In the genomic region with DNA sequence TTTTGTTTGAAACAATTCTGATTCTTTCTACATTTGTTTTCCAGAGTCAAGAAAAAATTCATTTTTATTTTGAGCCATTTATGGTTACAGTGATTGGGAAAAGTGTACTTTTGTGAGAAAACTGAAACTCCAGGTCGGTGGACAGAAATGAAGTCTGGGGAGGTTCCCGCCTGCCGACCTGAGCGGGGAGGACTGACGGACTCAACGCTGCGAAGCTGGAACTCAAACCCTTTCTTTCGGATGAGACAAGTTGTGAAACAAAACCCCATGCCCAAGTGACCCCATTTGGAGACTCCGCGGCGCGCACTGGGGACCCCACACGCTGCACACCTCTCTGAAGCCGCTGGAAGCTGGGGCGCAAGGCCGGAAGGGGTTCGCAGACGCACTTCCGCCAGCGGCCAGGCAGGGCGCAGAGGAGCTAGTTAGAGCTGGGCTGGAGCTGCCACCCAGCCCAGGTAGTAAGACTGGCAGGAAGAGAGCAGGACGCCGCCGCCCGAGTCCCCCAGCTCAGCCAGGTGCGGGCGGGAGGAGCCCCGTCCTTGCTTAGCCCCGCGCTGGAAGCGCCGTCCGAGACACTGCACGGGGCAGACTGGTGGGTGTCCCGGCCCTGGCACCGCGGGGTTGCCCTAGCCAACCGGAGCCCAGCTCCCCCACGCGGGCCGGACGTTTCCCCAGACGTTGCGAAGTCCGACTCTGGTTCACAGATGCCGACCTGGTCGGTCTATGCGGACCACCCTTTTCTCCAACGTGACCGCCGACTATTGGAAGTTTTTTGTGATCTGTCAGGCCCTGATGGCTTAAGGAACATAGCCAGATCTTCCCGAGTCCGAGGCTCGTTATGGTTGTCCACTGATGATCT, we compare ENCODE assay signal across 8 cellular contexts. TPM values are rescaled to one million over a fixed set of nuclear protein-coding genes. Genes with fewer than 3 reads are reported as not detected.
A peak's percentile ranks its signal among the peaks of the same experiment; 100 is the strongest.
DNase-seq lines count a peak whose midpoint lies in the region; ATAC-seq and TF ChIP-seq lines count a peak whose summit lies in the region.

No MANE protein-coding gene starts in this region.

- CTCF ChIA-PET in activated CD8-positive, alpha-beta T cell treated with anti-CD3 and anti-CD28 coated beads for 36 hours (lab: Charles Lee), result interaction anchor here (0.6 to 1.6 kb wide), 9 partner anchors 11 to 210 kb away, joined by 3 to 6 read pairs (median 3); a partner anchor contains a TSS

- H3K4me3 Mint-ChIP-seq in activated CD8-positive, alpha-beta T cell treated with anti-CD3 and anti-CD28 coated beads for 36 hours, result peak overlapping the region; percentile 87

- ATAC-seq in GM19328 (IDR thresholded peaks at IDR 0.05; ENCODE audit: unreplicated experiment), result peak; percentile 97
- ATAC-seq in HG03520 (IDR thresholded peaks at IDR 0.05; ENCODE audit: unreplicated experiment), result peak; percentile 99
- ATAC-seq in activated CD8-positive, alpha-beta T cell treated with anti-CD3 and anti-CD28 coated beads for 36 hours, result peak; percentile 100

- H3K27me3 Mint-ChIP-seq in activated CD8-positive, alpha-beta T cell treated with anti-CD3 and anti-CD28 coated beads for 36 hours, result peaks cover 4% of the 10 kb centered on the region

- H3K36me3 Mint-ChIP-seq in activated CD8-positive, alpha-beta T cell treated with anti-CD3 and anti-CD28 coated beads for 36 hours (ENCODE audit: low read depth), result no peaks in the 10 kb centered on the region

- POLR2A ChIA-PET in activated CD8-positive, alpha-beta T cell treated with anti-CD3 and anti-CD28 coated beads for 36 hours (lab: Charles Lee), result interaction anchor here (0.9 to 2.7 kb wide), 3 partner anchors 24 to 64 kb away, joined by 3 to 15 read pairs (median 3); no protein-coding TSS in a partner anchor

- peak overlapping the region; percentile 92 for H3K27ac Mint-ChIP-seq in activated CD8-positive, alpha-beta T cell treated with anti-CD3 and anti-CD28 coated beads for 36 hours

- peaks cover 5% of the 10 kb centered on the region for H3K4me1 Mint-ChIP-seq in activated CD8-positive, alpha-beta T cell treated with anti-CD3 and anti-CD28 coated beads for 36 hours (ENCODE audit: low read depth)

- TF ChIP-seq CTCF in activated CD8-positive, alpha-beta T cell treated with anti-CD3 and anti-CD28 coated beads for 36 hours (IDR thresholded peaks at IDR 0.05), result peak; percentile 58

- intact Hi-C loops in activated CD8-positive, alpha-beta T cell treated with anti-CD3 and anti-CD28 coated beads for 36 hours (cut with micrococcal nuclease), result no loop called here

- DNase-seq in CD1c-positive myeloid dendritic cell (ENCODE audit: extremely low spot score) (peak; percentile 81), NCI-H748 (lab: John Stamatoyannopoulos, UW; ENCODE audit: unreplicated experiment) (peak; percentile 94), medulla oblongata (ENCODE audit: extremely low spot score) (peak; percentile 91)
- peak; percentile 90 for DNase-seq in activated CD8-positive, alpha-beta T cell treated with anti-CD3 and anti-CD28 coated beads for 36 hours
- peak; percentile 67 for DNase-seq in effector CD8-positive, alpha-beta T cell (lab: John Stamatoyannopoulos, UW)
- DNase-seq in stimulated activated CD4-positive, alpha-beta T cell treated with anti-CD3 and anti-CD28 coated beads, TNF-alpha, amount 100 ng/mL, for 4 hours (ENCODE audit: low read depth in 3 of 3), result peak; percentile 60 to 74 (median 71)

- H3K9me3 Mint-ChIP-seq in activated CD8-positive, alpha-beta T cell treated with anti-CD3 and anti-CD28 coated beads for 36 hours, result peaks cover 3% of the 10 kb centered on the region

RNA-seq across cellular contexts. Expression of a gene that starts 19.8 kb away (rescaled TPM):
- 1 to 10 TPM; 2.0 to 2.3 TPM for total RNA-seq in activated CD8-positive, alpha-beta T cell treated with anti-CD3 and anti-CD28 coated beads for 36 hours

RNA-seq across cellular contexts. Expression of a gene that starts 24.3 kb away (rescaled TPM):
- total RNA-seq in activated CD8-positive, alpha-beta T cell treated with anti-CD3 and anti-CD28 coated beads for 36 hours, result 1 to 10 TPM; 3.5 to 3.6 TPM

RNA-seq across cellular contexts. Expression of a gene that starts 37.1 kb away (rescaled TPM):
- 10 to 100 TPM; 18.9 to 20.3 TPM for total RNA-seq in activated CD8-positive, alpha-beta T cell treated with anti-CD3 and anti-CD28 coated beads for 36 hours

Comparison
In these comparisons a context has a peak if more than half of its experiments do, and no peak if none do; other contexts are left out.
1. Peak in every context shown above with its lines: DNase-seq and ATAC-seq.